In genomic region chrX:39145859-39146258, GRCh38 we compare ENCODE assay signal across 16 cellular contexts.
"Had no signal": no experiment of that assay in that cellular context is flagged by ENCODE, and none has a peak within 500 bp of the region (broad histone marks: within the 10 kb centered on the region; RNA-seq: fewer than 3 reads in every experiment).

No MANE protein-coding gene starts in this region.

- H3K36me3 Mint-ChIP-seq: immature natural killer cell; naive thymus-derived CD4-positive, alpha-beta T cell; type B pancreatic cell had no signal

- H3K9me3 Mint-ChIP-seq: immature natural killer cell; naive thymus-derived CD4-positive, alpha-beta T cell; type B pancreatic cell had no signal

- H3K36me3 ChIP-seq: esophagus squamous epithelium, left ventricle myocardium inferior, sigmoid colon, suprapubic skin, thyroid gland had no signal

- H3K27me3 Mint-ChIP-seq: naive thymus-derived CD4-positive, alpha-beta T cell; type B pancreatic cell had no signal

- H3K27me3 ChIP-seq: esophagus squamous epithelium, sigmoid colon, suprapubic skin, thyroid gland had no signal

- ATAC-seq: stimulated activated naive CD8-positive, alpha-beta T cell treated with anti-CD3 and anti-CD28 coated beads, Interleukin-15, Interleukin-2, amounts not matched to agents 100 U/mL and 50 U/mL, for 24 hours had no signal

- H3K4me3 Mint-ChIP-seq: immature natural killer cell; naive thymus-derived CD4-positive, alpha-beta T cell; nephron progenitor cell; type B pancreatic cell had no signal

- H3K4me1 ChIP-seq: esophagus squamous epithelium, left ventricle myocardium inferior, sigmoid colon, suprapubic skin, thyroid gland had no signal

- H3K4me1 Mint-ChIP-seq: immature natural killer cell had no signal

- H3K27ac Mint-ChIP-seq: immature natural killer cell; naive thymus-derived CD4-positive, alpha-beta T cell; nephron progenitor cell; type B pancreatic cell had no signal

- H3K4me3 ChIP-seq: esophagus squamous epithelium, left ventricle myocardium inferior, lung, sigmoid colon, skin epidermis, suprapubic skin, thyroid gland had no signal

- H3K27ac ChIP-seq: esophagus squamous epithelium, left ventricle myocardium inferior, sigmoid colon, skin epidermis, suprapubic skin, thyroid gland had no signal

- H3K9me3 ChIP-seq: esophagus squamous epithelium, left ventricle myocardium inferior, sigmoid colon, suprapubic skin, thyroid gland had no signal

- DNase-seq: dermis blood vessel endothelial cell; esophagus squamous epithelium; foreskin fibroblast; immature natural killer cell; left ventricle myocardium inferior; mesendoderm; naive thymus-derived CD4-positive, alpha-beta T cell; nephron progenitor cell; posterior cingulate gyrus; sigmoid colon; stimulated activated naive CD8-positive, alpha-beta T cell treated with anti-CD3 and anti-CD28 coated beads, Interleukin-15, Interleukin-2, amounts not matched to agents 100 U/mL and 50 U/mL, for 24 hours; thyroid gland had no signal
